In the genomic region with DNA sequence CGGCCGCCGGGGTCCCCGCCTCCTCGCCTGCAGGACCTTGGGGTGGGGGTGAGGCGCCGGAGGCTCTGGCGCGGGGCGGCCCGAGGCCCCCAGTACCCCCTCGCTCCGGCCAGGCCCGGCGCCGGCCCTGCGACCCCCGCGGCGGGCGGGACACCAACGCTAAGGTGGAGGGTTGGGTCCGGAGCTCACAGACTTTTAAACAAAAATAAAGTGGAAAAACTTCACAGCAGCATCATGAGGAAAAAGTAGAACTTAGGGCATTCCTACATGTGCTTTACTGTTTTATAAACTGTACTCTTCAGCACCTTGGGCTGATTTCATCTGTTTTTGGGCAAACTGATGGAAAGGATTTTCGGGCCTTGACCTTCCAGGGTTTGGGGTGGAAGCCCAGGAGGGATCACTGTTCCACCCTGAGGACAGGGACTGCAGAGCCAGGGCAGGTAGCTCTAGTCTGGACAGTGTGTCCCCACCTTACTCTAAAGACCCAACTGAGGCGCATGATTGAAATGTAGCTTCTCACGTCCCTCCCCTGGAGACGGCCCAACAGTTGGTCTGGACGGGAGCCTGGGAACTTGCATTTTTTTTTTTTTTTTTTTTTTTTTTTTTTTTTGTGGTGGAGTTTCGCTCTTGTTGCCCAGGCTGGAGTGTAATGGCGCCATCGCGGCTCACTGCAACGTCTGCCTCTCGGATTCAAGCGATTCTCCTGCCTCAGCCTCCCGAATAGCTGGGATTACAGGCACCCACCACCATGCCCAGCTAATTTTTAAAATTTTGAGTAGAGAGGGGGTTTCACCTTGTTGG, we compare ENCODE assay signal across 2 cellular contexts.
TF ChIP-seq lines count a peak whose summit lies in the region.

No MANE protein-coding gene starts in this region.

TF ChIP-seq in IMR-90, 13 proteins besides CTCF, POLR2A, EP300 and RAD21:
- TF ChIP-seq RFX5 (IDR thresholded peaks at IDR 0.05; ENCODE audit: low read depth, low read length): no peak
- TF ChIP-seq FOS (IDR thresholded peaks at IDR 0.05; ENCODE audit: low read depth, low read length): no peak
- TF ChIP-seq MAFK (IDR thresholded peaks at IDR 0.05; ENCODE audit: low read depth, low read length): no peak
- no peak for TF ChIP-seq NFE2L2 (IDR thresholded peaks at IDR 0.05; ENCODE audit: low read depth, low read length)

TF ChIP-seq in GM12891, 5 proteins besides CTCF, POLR2A, EP300 and RAD21:
- TF ChIP-seq TAF1 (IDR thresholded peaks at IDR 0.05; ENCODE audit: low read depth, low read length) (no peak), PAX5 (IDR thresholded peaks at IDR 0.05; ENCODE audit: insufficient read depth, low read length, severe bottlenecking) (no peak), POLR2AphosphoS5 (IDR thresholded peaks at IDR 0.05; ENCODE audit: low read depth, low read length) (no peak), SPI1 (IDR thresholded peaks at IDR 0.05; ENCODE audit: low read depth, low read length) (no peak), POU2F2 (IDR thresholded peaks at IDR 0.05; ENCODE audit: low read depth, low read length) (no peak)
